Comparison of ENCODE assay signal across 1 cellular context in the genomic region with DNA sequence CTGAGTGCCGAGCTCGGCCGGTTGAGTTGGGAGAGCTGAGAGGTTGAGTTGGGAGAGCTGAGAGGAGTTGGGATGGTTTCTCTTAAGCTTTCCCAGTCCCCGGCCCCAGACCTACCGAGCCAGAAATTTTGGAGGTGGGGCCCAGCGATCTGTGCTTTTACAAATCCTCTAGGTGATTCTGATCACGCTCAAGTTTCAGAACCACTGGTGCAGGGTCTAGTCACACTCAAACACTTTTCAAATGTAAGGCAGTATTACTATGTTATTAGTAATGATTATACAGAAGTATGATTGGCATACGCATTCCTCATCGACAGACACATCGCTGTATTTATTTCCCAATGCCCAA.
TF ChIP-seq lines count a peak whose summit lies in the region.

No MANE protein-coding gene starts in this region.

TF ChIP-seq in HepG2, 621 proteins besides CTCF, POLR2A, EP300 and RAD21 (continued from another document):
- TF ChIP-seq, protein P1, sequence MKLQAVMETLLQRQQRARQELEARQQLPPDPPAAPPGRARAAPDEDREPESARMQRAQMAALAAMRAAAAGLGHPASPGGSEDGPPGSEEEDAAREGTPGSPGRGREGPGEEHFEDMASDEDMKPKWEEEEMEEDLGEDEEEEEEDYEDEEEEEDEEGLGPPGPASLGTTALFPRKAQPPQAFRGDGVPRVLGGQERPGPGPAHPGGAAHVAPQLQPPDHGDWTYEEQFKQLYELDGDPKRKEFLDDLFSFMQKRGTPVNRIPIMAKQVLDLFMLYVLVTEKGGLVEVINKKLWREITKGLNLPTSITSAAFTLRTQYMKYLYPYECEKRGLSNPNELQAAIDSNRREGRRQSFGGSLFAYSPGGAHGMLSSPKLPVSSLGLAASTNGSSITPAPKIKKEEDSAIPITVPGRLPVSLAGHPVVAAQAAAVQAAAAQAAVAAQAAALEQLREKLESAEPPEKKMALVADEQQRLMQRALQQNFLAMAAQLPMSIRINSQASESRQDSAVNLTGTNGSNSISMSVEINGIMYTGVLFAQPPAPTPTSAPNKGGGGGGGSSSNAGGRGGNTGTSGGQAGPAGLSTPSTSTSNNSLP (IDR thresholded peaks at IDR 0.05; ENCODE audit: low read depth, low read length): no peak
- TF ChIP-seq, protein P2, sequence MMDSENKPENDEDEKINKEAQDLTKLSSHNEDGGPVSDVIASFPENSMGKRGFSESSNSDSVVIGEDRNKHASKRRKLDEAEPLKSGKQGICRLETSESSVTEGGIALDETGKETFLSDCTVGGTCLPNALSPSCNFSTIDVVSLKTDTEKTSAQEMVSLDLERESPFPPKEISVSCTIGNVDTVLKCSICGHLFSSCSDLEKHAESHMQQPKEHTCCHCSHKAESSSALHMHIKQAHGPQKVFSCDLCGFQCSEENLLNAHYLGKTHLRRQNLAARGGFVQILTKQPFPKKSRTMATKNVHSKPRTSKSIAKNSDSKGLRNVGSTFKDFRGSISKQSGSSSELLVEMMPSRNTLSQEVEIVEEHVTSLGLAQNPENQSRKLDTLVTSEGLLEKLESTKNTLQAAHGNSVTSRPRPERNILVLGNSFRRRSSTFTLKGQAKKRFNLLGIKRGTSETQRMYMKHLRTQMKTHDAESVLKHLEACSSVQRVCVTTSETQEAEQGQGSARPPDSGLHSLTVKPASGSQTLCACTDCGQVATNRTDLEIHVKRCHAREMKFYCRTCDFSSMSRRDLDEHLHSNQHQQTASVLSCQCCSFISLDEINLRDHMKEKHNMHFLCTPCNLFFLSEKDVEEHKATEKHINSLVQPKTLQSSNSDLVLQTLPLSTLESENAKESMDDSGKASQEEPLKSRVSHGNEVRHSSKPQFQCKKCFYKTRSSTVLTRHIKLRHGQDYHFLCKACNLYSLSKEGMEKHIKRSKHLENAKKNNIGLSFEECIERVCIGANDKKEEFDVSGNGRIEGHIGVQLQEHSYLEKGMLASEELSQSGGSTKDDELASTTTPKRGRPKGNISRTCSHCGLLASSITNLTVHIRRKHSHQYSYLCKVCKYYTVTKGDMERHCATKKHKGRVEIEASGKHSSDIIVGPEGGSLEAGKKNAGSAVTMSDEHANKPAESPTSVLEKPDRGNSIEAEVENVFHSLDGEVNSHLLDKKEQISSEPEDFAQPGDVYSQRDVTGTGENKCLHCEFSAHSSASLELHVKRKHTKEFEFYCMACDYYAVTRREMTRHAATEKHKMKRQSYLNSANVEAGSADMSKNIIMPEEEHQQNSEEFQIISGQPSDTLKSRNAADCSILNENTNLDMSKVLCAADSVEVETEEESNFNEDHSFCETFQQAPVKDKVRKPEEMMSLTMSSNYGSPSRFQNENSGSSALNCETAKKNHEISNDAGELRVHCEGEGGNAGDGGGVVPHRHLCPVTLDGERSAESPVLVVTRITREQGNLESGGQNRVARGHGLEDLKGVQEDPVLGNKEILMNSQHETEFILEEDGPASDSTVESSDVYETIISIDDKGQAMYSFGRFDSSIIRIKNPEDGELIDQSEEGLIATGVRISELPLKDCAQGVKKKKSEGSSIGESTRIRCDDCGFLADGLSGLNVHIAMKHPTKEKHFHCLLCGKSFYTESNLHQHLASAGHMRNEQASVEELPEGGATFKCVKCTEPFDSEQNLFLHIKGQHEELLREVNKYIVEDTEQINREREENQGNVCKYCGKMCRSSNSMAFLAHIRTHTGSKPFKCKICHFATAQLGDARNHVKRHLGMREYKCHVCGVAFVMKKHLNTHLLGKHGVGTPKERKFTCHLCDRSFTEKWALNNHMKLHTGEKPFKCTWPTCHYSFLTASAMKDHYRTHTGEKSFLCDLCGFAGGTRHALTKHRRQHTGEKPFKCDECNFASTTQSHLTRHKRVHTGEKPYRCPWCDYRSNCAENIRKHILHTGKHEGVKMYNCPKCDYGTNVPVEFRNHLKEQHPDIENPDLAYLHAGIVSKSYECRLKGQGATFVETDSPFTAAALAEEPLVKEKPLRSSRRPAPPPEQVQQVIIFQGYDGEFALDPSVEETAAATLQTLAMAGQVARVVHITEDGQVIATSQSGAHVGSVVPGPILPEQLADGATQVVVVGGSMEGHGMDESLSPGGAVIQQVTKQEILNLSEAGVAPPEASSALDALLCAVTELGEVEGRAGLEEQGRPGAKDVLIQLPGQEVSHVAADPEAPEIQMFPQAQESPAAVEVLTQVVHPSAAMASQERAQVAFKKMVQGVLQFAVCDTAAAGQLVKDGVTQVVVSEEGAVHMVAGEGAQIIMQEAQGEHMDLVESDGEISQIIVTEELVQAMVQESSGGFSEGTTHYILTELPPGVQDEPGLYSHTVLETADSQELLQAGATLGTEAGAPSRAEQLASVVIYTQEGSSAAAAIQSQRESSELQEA (CRISPR knock-in tag; IDR thresholded peaks at IDR 0.05; ENCODE audit: not compliant biosample characterization): peak; percentile 12
- TF ChIP-seq TARDBP (CRISPR knock-in tag; IDR thresholded peaks at IDR 0.05) (0 out of 2 replicates have a peak, but pooled peaks have one; percentile 6), SRSF1 (optimal IDR thresholded peaks at IDR 0.05; ENCODE audit: low read depth, low read length) (peak; percentile 12), ZNF841 (CRISPR knock-in tag; IDR thresholded peaks at IDR 0.05; ENCODE audit: borderline replicate concordance) (no peak)
- TF ChIP-seq, protein P3, sequence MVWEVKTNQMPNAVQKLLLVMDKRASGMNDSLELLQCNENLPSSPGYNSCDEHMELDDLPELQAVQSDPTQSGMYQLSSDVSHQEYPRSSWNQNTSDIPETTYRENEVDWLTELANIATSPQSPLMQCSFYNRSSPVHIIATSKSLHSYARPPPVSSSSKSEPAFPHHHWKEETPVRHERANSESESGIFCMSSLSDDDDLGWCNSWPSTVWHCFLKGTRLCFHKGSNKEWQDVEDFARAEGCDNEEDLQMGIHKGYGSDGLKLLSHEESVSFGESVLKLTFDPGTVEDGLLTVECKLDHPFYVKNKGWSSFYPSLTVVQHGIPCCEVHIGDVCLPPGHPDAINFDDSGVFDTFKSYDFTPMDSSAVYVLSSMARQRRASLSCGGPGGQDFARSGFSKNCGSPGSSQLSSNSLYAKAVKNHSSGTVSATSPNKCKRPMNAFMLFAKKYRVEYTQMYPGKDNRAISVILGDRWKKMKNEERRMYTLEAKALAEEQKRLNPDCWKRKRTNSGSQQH (CRISPR knock-in tag; IDR thresholded peaks at IDR 0.05; ENCODE audit: low read depth): no peak
- TF ChIP-seq, protein P4, sequence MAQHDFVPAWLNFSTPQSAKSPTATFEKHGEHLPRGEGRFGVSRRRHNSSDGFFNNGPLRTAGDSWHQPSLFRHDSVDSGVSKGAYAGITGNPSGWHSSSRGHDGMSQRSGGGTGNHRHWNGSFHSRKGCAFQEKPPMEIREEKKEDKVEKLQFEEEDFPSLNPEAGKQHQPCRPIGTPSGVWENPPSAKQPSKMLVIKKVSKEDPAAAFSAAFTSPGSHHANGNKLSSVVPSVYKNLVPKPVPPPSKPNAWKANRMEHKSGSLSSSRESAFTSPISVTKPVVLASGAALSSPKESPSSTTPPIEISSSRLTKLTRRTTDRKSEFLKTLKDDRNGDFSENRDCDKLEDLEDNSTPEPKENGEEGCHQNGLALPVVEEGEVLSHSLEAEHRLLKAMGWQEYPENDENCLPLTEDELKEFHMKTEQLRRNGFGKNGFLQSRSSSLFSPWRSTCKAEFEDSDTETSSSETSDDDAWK (CRISPR knock-in tag; IDR thresholded peaks at IDR 0.05): no peak
